Comparison of ENCODE assay signal across 9 cellular contexts in genomic region chr11:19432370-19433163, GRCh38.
A peak's percentile ranks its signal among the peaks of the same experiment; 100 is the strongest.
DNase-seq lines count a peak whose midpoint lies in the region; ATAC-seq, FAIRE-seq and TF ChIP-seq lines count a peak whose summit lies in the region.
"Had no signal": no experiment of that assay in that cellular context is flagged by ENCODE, and none has a peak within 500 bp of the region (broad histone marks: within the 10 kb centered on the region; RNA-seq: fewer than 3 reads in every experiment).

No MANE protein-coding gene starts in this region.

- no peak overlapping the region for H3K4me2 ChIP-seq in K562 (ENCODE audit: insufficient read depth, low read length)

- no peak for TF ChIP-seq RAD21 in K562 (CRISPR knock-in tag; conservative IDR thresholded peaks at IDR 0.05 in 1 of 2, IDR thresholded peaks at IDR 0.05 in 1 of 2)

- no peak overlapping the region for H3K4me3 Mint-ChIP-seq in T-cell
- H3K4me3 Mint-ChIP-seq: central memory CD8-positive, alpha-beta T cell had no signal

- no peaks in the 10 kb centered on the region for H3K4me1 ChIP-seq in K562 (replicated peaks in 1 of 2; ENCODE audit: control insufficient read depth in 2 of 2, insufficient read depth in 2 of 2, low read length in 2 of 2)

- H3K79me2 ChIP-seq in K562 (ENCODE audit: control insufficient read depth, insufficient read depth, low read length), result no peaks in the 10 kb centered on the region

- TF ChIP-seq POLR2A in K562 (conservative IDR thresholded peaks at IDR 0.05), result no peak

- no TSS peak for BruUV-seq in K562 (replicated peaks; lab: Mats Ljungman, UMichigan)

- intact Hi-C loops in K562 (cut with micrococcal nuclease) (no loop called here), posterior cingulate gyrus (cut with DNase I) (no loop called here)

- no peak overlapping the region for H2AFZ ChIP-seq in K562 (ENCODE audit: low read depth, low read length)

- no peak for TF ChIP-seq CTCF in K562 (IDR thresholded peaks at IDR 0.05 in 2 of 3, conservative IDR thresholded peaks at IDR 0.05 in 1 of 3; ENCODE audit: insufficient read depth in 2 of 3, low read depth in 1 of 3, low read length in 3 of 3)

- no peaks in the 10 kb centered on the region for H3K4me1 Mint-ChIP-seq in T-cell
- H3K4me1 Mint-ChIP-seq: central memory CD8-positive, alpha-beta T cell had no signal

- no peak for TF ChIP-seq EP300 in K562 (IDR thresholded peaks at IDR 0.05; ENCODE audit: low read length)

- H3K9me1 ChIP-seq in K562 (ENCODE audit: control insufficient read depth, insufficient read depth, low read length), result no peaks in the 10 kb centered on the region

- CTCF ChIA-PET in K562 (lab: Yijun Ruan, JAX; ENCODE audit: low intra/inter-chr PET ratio), result interaction anchor here (0.6 kb wide), 1 partner anchor 109 kb away, joined by 5 read pairs; no protein-coding TSS in a partner anchor
- CTCF ChIA-PET in T-cell (lab: Charles Lee), result no interaction called here

- FAIRE-seq in K562 (lab: Jason Lieb, UNC), result no peak

- no peaks in the 10 kb centered on the region for H3K36me3 ChIP-seq in K562 (ENCODE audit: control insufficient read depth, insufficient read depth, low read length)

- no peaks in the 10 kb centered on the region for H3K36me3 Mint-ChIP-seq in T-cell

- no peak overlapping the region for H3K9ac ChIP-seq in K562 (ENCODE audit: insufficient read depth in 1 of 2, low read depth in 2 of 2, low read length in 2 of 2)

- H3K9me3 Mint-ChIP-seq in T-cell, result no peaks in the 10 kb centered on the region
- H3K9me3 Mint-ChIP-seq: central memory CD8-positive, alpha-beta T cell had no signal

- H3K9me3 ChIP-seq in K562 (replicated peaks; ENCODE audit: control insufficient read depth, insufficient read depth, low read depth, low read length), result no peaks in the 10 kb centered on the region

- in situ Hi-C loops in K562 (cut with MboI), result no loop called here

- DNase-seq in AG08396 (ENCODE audit: low spot score), result peak; percentile 46
- no peak for DNase-seq in K562 (ENCODE audit: extremely low read depth in 1 of 4, low spot score in 3 of 4)
- DNase-seq in activated CD8-positive, alpha-beta memory T cell treated with anti-CD3 and anti-CD28 coated beads for 24 hours, result no peak
- no peak for DNase-seq in posterior cingulate gyrus
- DNase-seq in T-cell, result no peak
- no peak for DNase-seq in activated CD8-positive, alpha-beta memory T cell treated with anti-CD3 and anti-CD28 coated beads, Interleukin-2, amount 50 U/mL, for 48 hours

- H3K4me3 ChIP-seq in K562, result no peak overlapping the region

- H3K27ac Mint-ChIP-seq in T-cell, result no peak overlapping the region

- H3K27me3 ChIP-seq in K562 (ENCODE audit: control insufficient read depth in 2 of 2, insufficient read depth in 2 of 2, low read length in 2 of 2), result peaks cover 6 to 21% of the 10 kb centered on the region in 2 experiments

- 0% methylated on average over 3 of the region's 3 CpGs for WGBS in K562 (ENCODE audit: insufficient coverage, low coverage, missing lambda C conversion rate)

- H3K27me3 Mint-ChIP-seq in T-cell, result peaks cover 10 to 25% of the 10 kb centered on the region in 2 donors

- no peak overlapping the region for H3K27ac ChIP-seq in K562 (ENCODE audit: extremely low read depth, low read depth, low read length)

- ATAC-seq in GM19351 (IDR thresholded peaks at IDR 0.05; ENCODE audit: unreplicated experiment) (peak; percentile 57), HG03139 (IDR thresholded peaks at IDR 0.05; ENCODE audit: unreplicated experiment) (peak; percentile 54), K562 (peak; percentile 47; the same call in 1 of the 3 replicates), T-cell (replicated peaks in 1 of 4) (no peak)

- POLR2A ChIA-PET in K562 (lab: Yijun Ruan, JAX), result interaction anchor here (0.6 to 1.0 kb wide), 2 partner anchors 9 to 146 kb away, joined by 3 read pairs; no protein-coding TSS in a partner anchor
- POLR2A ChIA-PET in T-cell (lab: Charles Lee), result no interaction called here

- no peaks in the 10 kb centered on the region for H4K20me1 ChIP-seq in K562 (replicated peaks; ENCODE audit: control insufficient read depth, insufficient read depth, low read length)

TF ChIP-seq in K562, 482 proteins besides CTCF, POLR2A, EP300 and RAD21:
- TF ChIP-seq HDAC3 (IDR thresholded peaks at IDR 0.05; ENCODE audit: borderline replicate concordance, partially characterized antibody) (peak; percentile 49), TRIM28 (IDR thresholded peaks at IDR 0.05) (no peak), SMAD3 (CRISPR knock-in tag; conservative IDR thresholded peaks at IDR 0.05) (no peak), TOE1 (IDR thresholded peaks at IDR 0.05; ENCODE audit: borderline replicate concordance) (0 out of 2 replicates have a peak, but pooled peaks have one; percentile 40), TOE1 (CRISPR knock-in tag; IDR thresholded peaks at IDR 0.05; ENCODE audit: borderline replicate concordance, low read depth) (no peak), CBX2 (IDR thresholded peaks at IDR 0.05; ENCODE audit: insufficient read depth, low read length, poor library complexity, severe bottlenecking) (no peak)
TF ChIP-seq in K562: peak in this region for 2.

Comparison
In these comparisons a context has a peak if more than half of its experiments do, and no peak if none do; other contexts are left out.
1. ATAC-seq: peak in GM19351 (single experiment), HG03139 (single experiment) and K562 (single experiment); none in T-cell (0 of 4).